ENCODE assay signal across 20 cellular contexts in the genomic region with DNA sequence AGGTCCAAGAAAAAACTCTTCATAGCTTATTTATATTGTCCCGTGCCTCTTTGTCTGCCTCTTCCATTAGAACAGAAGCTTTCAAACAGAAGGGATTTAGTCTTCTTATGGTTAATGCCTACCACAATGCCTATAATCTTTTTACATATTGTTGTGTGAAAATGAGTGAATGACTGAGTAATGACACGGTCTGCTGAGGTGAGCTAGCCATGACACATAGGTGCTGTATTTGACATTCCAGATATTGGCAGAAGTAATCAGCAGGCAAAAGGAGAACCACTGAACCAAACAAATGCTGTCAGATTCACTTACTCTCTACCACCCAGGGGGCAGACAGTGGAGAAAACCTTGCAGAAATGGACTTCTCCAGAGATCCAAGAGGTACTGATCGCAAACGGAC.
A peak's percentile ranks its signal among the peaks of the same experiment; 100 is the strongest.
DNase-seq lines count a peak whose midpoint lies in the region; ATAC-seq, FAIRE-seq and TF ChIP-seq lines count a peak whose summit lies in the region.
"Had no signal": no experiment of that assay in that cellular context is flagged by ENCODE, and none has a peak within 500 bp of the region (broad histone marks: within the 10 kb centered on the region; RNA-seq: fewer than 3 reads in every experiment).

No MANE protein-coding gene starts in this region.

- H3K36me3 ChIP-seq in mammary epithelial cell (ENCODE audit: insufficient read depth, low read length) (no peaks in the 10 kb centered on the region), breast epithelium (no peaks in the 10 kb centered on the region), bronchial epithelial cell (ENCODE audit: control insufficient read depth, insufficient read depth, low read length) (no peaks in the 10 kb centered on the region), kidney epithelial cell (ENCODE audit: control insufficient read depth, insufficient read depth, low read length) (no peaks in the 10 kb centered on the region)

- no peak for TF ChIP-seq CTCF in mammary epithelial cell (conservative IDR thresholded peaks at IDR 0.05 in 1 of 2, IDR thresholded peaks at IDR 0.05 in 1 of 2; ENCODE audit: extremely low read depth in 1 of 2, insufficient read depth in 1 of 2, low read depth in 1 of 2, low read length in 2 of 2)
- TF ChIP-seq CTCF in breast epithelium (IDR thresholded peaks at IDR 0.05): no peak
- TF ChIP-seq CTCF in bronchial epithelial cell (IDR thresholded peaks at IDR 0.05; ENCODE audit: insufficient read depth, low read length, severe bottlenecking): no peak
- no peak for TF ChIP-seq CTCF in kidney epithelial cell (IDR thresholded peaks at IDR 0.05; ENCODE audit: insufficient read depth, low read length, poor library complexity, severe bottlenecking)
- TF ChIP-seq CTCF in HFFc6 (IDR thresholded peaks at IDR 0.05): no peak

- H3K4me2 ChIP-seq in mammary epithelial cell (ENCODE audit: insufficient read depth, low read depth, low read length): peak overlapping the region; percentile 38
- H3K4me2 ChIP-seq: KMS-11 had no signal

- 73% methylated on average over 4 of the region's 4 CpGs for WGBS in mammary epithelial cell (ENCODE audit: low coverage, missing lambda C conversion rate)

- no peaks in the 10 kb centered on the region for H3K9me3 ChIP-seq in mammary epithelial cell (replicated peaks; ENCODE audit: insufficient read depth, low read length)
- no peaks in the 10 kb centered on the region for H3K9me3 ChIP-seq in breast epithelium

- H3K27ac ChIP-seq in mammary epithelial cell (ENCODE audit: insufficient read depth, low read depth, low read length) (no peak overlapping the region), breast epithelium (no peak overlapping the region)
- H3K27ac ChIP-seq: GM23248, SK-N-MC had no signal

- no peak overlapping the region for H3K4me3 Mint-ChIP-seq in HFFc6
- H3K4me3 Mint-ChIP-seq: B cell had no signal

- H2AFZ ChIP-seq in mammary epithelial cell (ENCODE audit: low read depth, low read length): no peak overlapping the region
- H2AFZ ChIP-seq: GM23248 had no signal

- dilution Hi-C loops in mammary epithelial cell (cut with HindIII; ENCODE audit: low sequenced_read_pairs): no loop called here

- DNase-seq in mammary epithelial cell (peak; percentile 28), breast epithelium (ENCODE audit: low spot score in 2 of 2) (no peak), bronchial epithelial cell (ENCODE audit: low read depth) (peak; percentile 38), kidney epithelial cell (ENCODE audit: low read depth) (peak; percentile 44), NCI-H345 treated with DMSO at 0.1 percent for 48 hours (lab: John Stamatoyannopoulos, UW; ENCODE audit: unreplicated experiment) (no peak), HFFc6 (no peak), NOMO-1 treated with dmso at 0.1 percent for 144 hours (lab: John Stamatoyannopoulos, UW; ENCODE audit: unreplicated experiment) (no peak)
- DNase-seq: 8988T, GM23248, HCEC 1CT, MV-4-11, NCI-H1694 treated with DMSO at 0.1 percent for 48 hours, NCI-H510A, NCI-H748 treated with DMSO at 0.1 percent for 48 hours, SHP77 had no signal

- peaks cover 29% of the 10 kb centered on the region for H3K4me1 ChIP-seq in mammary epithelial cell (ENCODE audit: insufficient read depth, low read length)
- no peaks in the 10 kb centered on the region for H3K4me1 ChIP-seq in breast epithelium

- H4K20me1 ChIP-seq in mammary epithelial cell (ENCODE audit: insufficient read depth, low read length): no peaks in the 10 kb centered on the region

- peaks cover 38% of the 10 kb centered on the region for H3K9me3 Mint-ChIP-seq in HFFc6

- intact Hi-C loops in mammary epithelial cell (cut with micrococcal nuclease): no loop called here
- intact Hi-C loops in breast epithelium (cut with DNase I; ENCODE audit: low total_unique reads): no loop called here

- no TSS peak for BruUV-seq in mammary epithelial cell (replicated peaks; lab: Mats Ljungman, UMichigan)

- no peaks in the 10 kb centered on the region for H3K36me3 Mint-ChIP-seq in HFFc6 (ENCODE audit: low read depth)

- H3K4me1 Mint-ChIP-seq in HFFc6 (ENCODE audit: low read depth): no peaks in the 10 kb centered on the region
- H3K4me1 Mint-ChIP-seq: B cell had no signal

- no peak overlapping the region for H3K4me3 ChIP-seq in mammary epithelial cell (replicated peaks in 1 of 3; ENCODE audit: insufficient read depth in 1 of 3, low read depth in 2 of 3, low read length in 3 of 3)
- no peak overlapping the region for H3K4me3 ChIP-seq in breast epithelium
- no peak overlapping the region for H3K4me3 ChIP-seq in bronchial epithelial cell (ENCODE audit: low read depth, low read length)
- H3K4me3 ChIP-seq in kidney epithelial cell (ENCODE audit: low read depth, low read length): no peak overlapping the region
- H3K4me3 ChIP-seq: GM23248, SK-N-MC had no signal

- ATAC-seq in HG02763 (IDR thresholded peaks at IDR 0.05; ENCODE audit: unreplicated experiment): no peak

- H3K9ac ChIP-seq in mammary epithelial cell (ENCODE audit: insufficient read depth, low read length): no peak overlapping the region
- H3K9ac ChIP-seq: GM23248, KMS-11 had no signal

- CTCF ChIA-PET in mammary epithelial cell (lab: Charles Lee; ENCODE audit: low non-redundant PET): no interaction called here

- no peaks in the 10 kb centered on the region for H3K79me2 ChIP-seq in mammary epithelial cell (ENCODE audit: insufficient read depth, low read length)

- in situ Hi-C loops in mammary epithelial cell (cut with MboI; ENCODE audit: low sequenced_read_pairs in 2 of 2): no loop called here

- H3K27me3 ChIP-seq in mammary epithelial cell (ENCODE audit: insufficient read depth, low read length): no peaks in the 10 kb centered on the region
- no peaks in the 10 kb centered on the region for H3K27me3 ChIP-seq in breast epithelium
- no peaks in the 10 kb centered on the region for H3K27me3 ChIP-seq in bronchial epithelial cell (ENCODE audit: control insufficient read depth, insufficient read depth, low read length)
- no peaks in the 10 kb centered on the region for H3K27me3 ChIP-seq in kidney epithelial cell (ENCODE audit: control insufficient read depth, insufficient read depth, low read length)

- no peak for FAIRE-seq in bronchial epithelial cell (lab: Jason Lieb, UNC)
- FAIRE-seq: G401.6 had no signal

- no peak for TF ChIP-seq POLR2A in breast epithelium (IDR thresholded peaks at IDR 0.05)

- H3K27ac Mint-ChIP-seq in HFFc6: no peak overlapping the region
- H3K27ac Mint-ChIP-seq: B cell had no signal

- no peaks in the 10 kb centered on the region for H3K27me3 Mint-ChIP-seq in HFFc6 (ENCODE audit: insufficient read depth)
- H3K27me3 Mint-ChIP-seq: B cell had no signal

Comparison
In these comparisons a context has a peak if more than half of its experiments do, and no peak if none do; other contexts are left out.
1. DNase-seq: peak in mammary epithelial cell (single experiment), bronchial epithelial cell (single experiment) and kidney epithelial cell (single experiment); none in breast epithelium (0 of 2), NCI-H345 treated with DMSO at 0.1 percent for 48 hours (single experiment), HFFc6 (single experiment) and NOMO-1 treated with dmso at 0.1 percent for 144 hours (single experiment).